ENCODE assay signal across 1 cellular context in genomic region chr1:222618001-222618879, GRCh38.
A peak's percentile ranks its signal among the peaks of the same experiment; 100 is the strongest.
TF ChIP-seq lines count a peak whose summit lies in the region.

A gene with protein sequence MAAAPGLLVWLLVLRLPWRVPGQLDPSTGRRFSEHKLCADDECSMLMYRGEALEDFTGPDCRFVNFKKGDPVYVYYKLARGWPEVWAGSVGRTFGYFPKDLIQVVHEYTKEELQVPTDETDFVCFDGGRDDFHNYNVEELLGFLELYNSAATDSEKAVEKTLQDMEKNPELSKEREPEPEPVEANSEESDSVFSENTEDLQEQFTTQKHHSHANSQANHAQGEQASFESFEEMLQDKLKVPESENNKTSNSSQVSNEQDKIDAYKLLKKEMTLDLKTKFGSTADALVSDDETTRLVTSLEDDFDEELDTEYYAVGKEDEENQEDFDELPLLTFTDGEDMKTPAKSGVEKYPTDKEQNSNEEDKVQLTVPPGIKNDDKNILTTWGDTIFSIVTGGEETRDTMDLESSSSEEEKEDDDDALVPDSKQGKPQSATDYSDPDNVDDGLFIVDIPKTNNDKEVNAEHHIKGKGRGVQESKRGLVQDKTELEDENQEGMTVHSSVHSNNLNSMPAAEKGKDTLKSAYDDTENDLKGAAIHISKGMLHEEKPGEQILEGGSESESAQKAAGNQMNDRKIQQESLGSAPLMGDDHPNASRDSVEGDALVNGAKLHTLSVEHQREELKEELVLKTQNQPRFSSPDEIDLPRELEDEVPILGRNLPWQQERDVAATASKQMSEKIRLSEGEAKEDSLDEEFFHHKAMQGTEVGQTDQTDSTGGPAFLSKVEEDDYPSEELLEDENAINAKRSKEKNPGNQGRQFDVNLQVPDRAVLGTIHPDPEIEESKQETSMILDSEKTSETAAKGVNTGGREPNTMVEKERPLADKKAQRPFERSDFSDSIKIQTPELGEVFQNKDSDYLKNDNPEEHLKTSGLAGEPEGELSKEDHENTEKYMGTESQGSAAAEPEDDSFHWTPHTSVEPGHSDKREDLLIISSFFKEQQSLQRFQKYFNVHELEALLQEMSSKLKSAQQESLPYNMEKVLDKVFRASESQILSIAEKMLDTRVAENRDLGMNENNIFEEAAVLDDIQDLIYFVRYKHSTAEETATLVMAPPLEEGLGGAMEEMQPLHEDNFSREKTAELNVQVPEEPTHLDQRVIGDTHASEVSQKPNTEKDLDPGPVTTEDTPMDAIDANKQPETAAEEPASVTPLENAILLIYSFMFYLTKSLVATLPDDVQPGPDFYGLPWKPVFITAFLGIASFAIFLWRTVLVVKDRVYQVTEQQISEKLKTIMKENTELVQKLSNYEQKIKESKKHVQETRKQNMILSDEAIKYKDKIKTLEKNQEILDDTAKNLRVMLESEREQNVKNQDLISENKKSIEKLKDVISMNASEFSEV (N-terminal part only) (plus strand): TSS chr1:222618097. CDS start chr1:222618111, 14 bp downstream.

TF ChIP-seq in HepG2, 621 proteins besides CTCF, POLR2A, EP300 and RAD21 (continued from another document and continues in another):
- TF ChIP-seq, protein P1, sequence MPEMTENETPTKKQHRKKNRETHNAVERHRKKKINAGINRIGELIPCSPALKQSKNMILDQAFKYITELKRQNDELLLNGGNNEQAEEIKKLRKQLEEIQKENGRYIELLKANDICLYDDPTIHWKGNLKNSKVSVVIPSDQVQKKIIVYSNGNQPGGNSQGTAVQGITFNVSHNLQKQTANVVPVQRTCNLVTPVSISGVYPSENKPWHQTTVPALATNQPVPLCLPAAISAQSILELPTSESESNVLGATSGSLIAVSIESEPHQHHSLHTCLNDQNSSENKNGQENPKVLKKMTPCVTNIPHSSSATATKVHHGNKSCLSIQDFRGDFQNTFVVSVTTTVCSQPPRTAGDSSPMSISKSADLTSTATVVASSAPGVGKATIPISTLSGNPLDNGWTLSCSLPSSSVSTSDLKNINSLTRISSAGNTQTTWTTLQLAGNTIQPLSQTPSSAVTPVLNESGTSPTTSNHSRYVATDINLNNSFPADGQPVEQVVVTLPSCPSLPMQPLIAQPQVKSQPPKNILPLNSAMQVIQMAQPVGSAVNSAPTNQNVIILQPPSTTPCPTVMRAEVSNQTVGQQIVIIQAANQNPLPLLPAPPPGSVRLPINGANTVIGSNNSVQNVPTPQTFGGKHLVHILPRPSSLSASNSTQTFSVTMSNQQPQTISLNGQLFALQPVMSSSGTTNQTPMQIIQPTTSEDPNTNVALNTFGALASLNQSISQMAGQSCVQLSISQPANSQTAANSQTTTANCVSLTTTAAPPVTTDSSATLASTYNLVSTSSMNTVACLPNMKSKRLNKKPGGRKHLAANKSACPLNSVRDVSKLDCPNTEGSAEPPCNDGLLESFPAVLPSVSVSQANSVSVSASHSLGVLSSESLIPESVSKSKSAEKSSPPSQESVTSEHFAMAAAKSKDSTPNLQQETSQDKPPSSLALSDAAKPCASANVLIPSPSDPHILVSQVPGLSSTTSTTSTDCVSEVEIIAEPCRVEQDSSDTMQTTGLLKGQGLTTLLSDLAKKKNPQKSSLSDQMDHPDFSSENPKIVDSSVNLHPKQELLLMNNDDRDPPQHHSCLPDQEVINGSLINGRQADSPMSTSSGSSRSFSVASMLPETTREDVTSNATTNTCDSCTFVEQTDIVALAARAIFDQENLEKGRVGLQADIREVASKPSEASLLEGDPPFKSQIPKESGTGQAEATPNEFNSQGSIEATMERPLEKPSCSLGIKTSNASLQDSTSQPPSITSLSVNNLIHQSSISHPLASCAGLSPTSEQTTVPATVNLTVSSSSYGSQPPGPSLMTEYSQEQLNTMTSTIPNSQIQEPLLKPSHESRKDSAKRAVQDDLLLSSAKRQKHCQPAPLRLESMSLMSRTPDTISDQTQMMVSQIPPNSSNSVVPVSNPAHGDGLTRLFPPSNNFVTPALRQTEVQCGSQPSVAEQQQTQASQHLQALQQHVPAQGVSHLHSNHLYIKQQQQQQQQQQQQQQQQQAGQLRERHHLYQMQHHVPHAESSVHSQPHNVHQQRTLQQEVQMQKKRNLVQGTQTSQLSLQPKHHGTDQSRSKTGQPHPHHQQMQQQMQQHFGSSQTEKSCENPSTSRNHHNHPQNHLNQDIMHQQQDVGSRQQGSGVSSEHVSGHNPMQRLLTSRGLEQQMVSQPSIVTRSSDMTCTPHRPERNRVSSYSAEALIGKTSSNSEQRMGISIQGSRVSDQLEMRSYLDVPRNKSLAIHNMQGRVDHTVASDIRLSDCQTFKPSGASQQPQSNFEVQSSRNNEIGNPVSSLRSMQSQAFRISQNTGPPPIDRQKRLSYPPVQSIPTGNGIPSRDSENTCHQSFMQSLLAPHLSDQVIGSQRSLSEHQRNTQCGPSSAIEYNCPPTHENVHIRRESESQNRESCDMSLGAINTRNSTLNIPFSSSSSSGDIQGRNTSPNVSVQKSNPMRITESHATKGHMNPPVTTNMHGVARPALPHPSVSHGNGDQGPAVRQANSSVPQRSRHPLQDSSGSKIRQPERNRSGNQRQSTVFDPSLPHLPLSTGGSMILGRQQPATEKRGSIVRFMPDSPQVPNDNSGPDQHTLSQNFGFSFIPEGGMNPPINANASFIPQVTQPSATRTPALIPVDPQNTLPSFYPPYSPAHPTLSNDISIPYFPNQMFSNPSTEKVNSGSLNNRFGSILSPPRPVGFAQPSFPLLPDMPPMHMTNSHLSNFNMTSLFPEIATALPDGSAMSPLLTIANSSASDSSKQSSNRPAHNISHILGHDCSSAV (CRISPR knock-in tag; IDR thresholded peaks at IDR 0.05; ENCODE audit: borderline replicate concordance): no peak
- TF ChIP-seq EEA1 (CRISPR knock-in tag; IDR thresholded peaks at IDR 0.05; ENCODE audit: borderline replicate concordance) (no peak), BCL6 (CRISPR knock-in tag; IDR thresholded peaks at IDR 0.05) (no peak), ZNF33B (CRISPR knock-in tag; IDR thresholded peaks at IDR 0.05) (no peak), CBFB (CRISPR knock-in tag; IDR thresholded peaks at IDR 0.05) (no peak), ZNF430 (CRISPR knock-in tag; IDR thresholded peaks at IDR 0.05) (0 out of 2 replicates have a peak, but pooled peaks have one; percentile 36), MEIS2 (CRISPR knock-in tag; IDR thresholded peaks at IDR 0.05) (peak; percentile 74; the same call in 1 of the 2 replicates), ZNF292 (CRISPR knock-in tag; IDR thresholded peaks at IDR 0.05; ENCODE audit: borderline replicate concordance, low read depth) (no peak), YY1 (IDR thresholded peaks at IDR 0.05; ENCODE audit: insufficient read depth, insufficient replicate concordance, low read depth, low read length) (peak; percentile 95), TOPORS (CRISPR knock-in tag; IDR thresholded peaks at IDR 0.05) (no peak), SMAD1 (CRISPR knock-in tag; IDR thresholded peaks at IDR 0.05; ENCODE audit: borderline replicate concordance, low read depth) (no peak), HOXD1 (CRISPR knock-in tag; IDR thresholded peaks at IDR 0.05) (0 out of 2 replicates have a peak, but pooled peaks have one; percentile 23), ZNF749 (CRISPR knock-in tag; IDR thresholded peaks at IDR 0.05; ENCODE audit: borderline replicate concordance) (0 out of 2 replicates have a peak, but pooled peaks have one; percentile 57), ZNF326 (CRISPR knock-in tag; IDR thresholded peaks at IDR 0.05; ENCODE audit: borderline replicate concordance) (no peak), PBX2 (CRISPR knock-in tag; IDR thresholded peaks at IDR 0.05) (no peak), ZNF276 (CRISPR knock-in tag; IDR thresholded peaks at IDR 0.05; ENCODE audit: low read depth) (0 out of 2 replicates have a peak, but pooled peaks have one; percentile 34), SP2 (CRISPR knock-in tag; IDR thresholded peaks at IDR 0.05) (no peak), NFKB2 (CRISPR knock-in tag; IDR thresholded peaks at IDR 0.05; ENCODE audit: borderline replicate concordance) (peak; percentile 5; the same call in 1 of the 2 replicates), ZKSCAN8 (CRISPR knock-in tag; IDR thresholded peaks at IDR 0.05; ENCODE audit: borderline replicate concordance) (no peak), HOXA5 (CRISPR knock-in tag; IDR thresholded peaks at IDR 0.05) (0 out of 2 replicates have a peak, but pooled peaks have one; percentile 37), ZBTB42 (CRISPR knock-in tag; IDR thresholded peaks at IDR 0.05) (no peak), NPAS2 (CRISPR knock-in tag; IDR thresholded peaks at IDR 0.05; ENCODE audit: borderline replicate concordance) (no peak), ZBTB7A (CRISPR knock-in tag; IDR thresholded peaks at IDR 0.05) (no peak), ZNF572 (CRISPR knock-in tag; IDR thresholded peaks at IDR 0.05) (no peak), MYC (CRISPR knock-in tag; IDR thresholded peaks at IDR 0.05; ENCODE audit: borderline replicate concordance) (peak; percentile 55; the same call in 1 of the 2 replicates), PLSCR1 (CRISPR knock-in tag; IDR thresholded peaks at IDR 0.05; ENCODE audit: borderline replicate concordance) (no peak), ZNF414 (CRISPR knock-in tag; IDR thresholded peaks at IDR 0.05) (no peak)
- TF ChIP-seq, protein P2, sequence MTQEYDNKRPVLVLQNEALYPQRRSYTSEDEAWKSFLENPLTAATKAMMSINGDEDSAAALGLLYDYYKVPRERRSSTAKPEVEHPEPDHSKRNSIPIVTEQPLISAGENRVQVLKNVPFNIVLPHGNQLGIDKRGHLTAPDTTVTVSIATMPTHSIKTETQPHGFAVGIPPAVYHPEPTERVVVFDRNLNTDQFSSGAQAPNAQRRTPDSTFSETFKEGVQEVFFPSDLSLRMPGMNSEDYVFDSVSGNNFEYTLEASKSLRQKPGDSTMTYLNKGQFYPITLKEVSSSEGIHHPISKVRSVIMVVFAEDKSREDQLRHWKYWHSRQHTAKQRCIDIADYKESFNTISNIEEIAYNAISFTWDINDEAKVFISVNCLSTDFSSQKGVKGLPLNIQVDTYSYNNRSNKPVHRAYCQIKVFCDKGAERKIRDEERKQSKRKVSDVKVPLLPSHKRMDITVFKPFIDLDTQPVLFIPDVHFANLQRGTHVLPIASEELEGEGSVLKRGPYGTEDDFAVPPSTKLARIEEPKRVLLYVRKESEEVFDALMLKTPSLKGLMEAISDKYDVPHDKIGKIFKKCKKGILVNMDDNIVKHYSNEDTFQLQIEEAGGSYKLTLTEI (CRISPR knock-in tag; conservative IDR thresholded peaks at IDR 0.05): no peak
- TF ChIP-seq, protein P3, sequence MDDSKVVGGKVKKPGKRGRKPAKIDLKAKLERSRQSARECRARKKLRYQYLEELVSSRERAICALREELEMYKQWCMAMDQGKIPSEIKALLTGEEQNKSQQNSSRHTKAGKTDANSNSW (CRISPR knock-in tag; IDR thresholded peaks at IDR 0.05; ENCODE audit: borderline replicate concordance): no peak
- TF ChIP-seq, protein P4, sequence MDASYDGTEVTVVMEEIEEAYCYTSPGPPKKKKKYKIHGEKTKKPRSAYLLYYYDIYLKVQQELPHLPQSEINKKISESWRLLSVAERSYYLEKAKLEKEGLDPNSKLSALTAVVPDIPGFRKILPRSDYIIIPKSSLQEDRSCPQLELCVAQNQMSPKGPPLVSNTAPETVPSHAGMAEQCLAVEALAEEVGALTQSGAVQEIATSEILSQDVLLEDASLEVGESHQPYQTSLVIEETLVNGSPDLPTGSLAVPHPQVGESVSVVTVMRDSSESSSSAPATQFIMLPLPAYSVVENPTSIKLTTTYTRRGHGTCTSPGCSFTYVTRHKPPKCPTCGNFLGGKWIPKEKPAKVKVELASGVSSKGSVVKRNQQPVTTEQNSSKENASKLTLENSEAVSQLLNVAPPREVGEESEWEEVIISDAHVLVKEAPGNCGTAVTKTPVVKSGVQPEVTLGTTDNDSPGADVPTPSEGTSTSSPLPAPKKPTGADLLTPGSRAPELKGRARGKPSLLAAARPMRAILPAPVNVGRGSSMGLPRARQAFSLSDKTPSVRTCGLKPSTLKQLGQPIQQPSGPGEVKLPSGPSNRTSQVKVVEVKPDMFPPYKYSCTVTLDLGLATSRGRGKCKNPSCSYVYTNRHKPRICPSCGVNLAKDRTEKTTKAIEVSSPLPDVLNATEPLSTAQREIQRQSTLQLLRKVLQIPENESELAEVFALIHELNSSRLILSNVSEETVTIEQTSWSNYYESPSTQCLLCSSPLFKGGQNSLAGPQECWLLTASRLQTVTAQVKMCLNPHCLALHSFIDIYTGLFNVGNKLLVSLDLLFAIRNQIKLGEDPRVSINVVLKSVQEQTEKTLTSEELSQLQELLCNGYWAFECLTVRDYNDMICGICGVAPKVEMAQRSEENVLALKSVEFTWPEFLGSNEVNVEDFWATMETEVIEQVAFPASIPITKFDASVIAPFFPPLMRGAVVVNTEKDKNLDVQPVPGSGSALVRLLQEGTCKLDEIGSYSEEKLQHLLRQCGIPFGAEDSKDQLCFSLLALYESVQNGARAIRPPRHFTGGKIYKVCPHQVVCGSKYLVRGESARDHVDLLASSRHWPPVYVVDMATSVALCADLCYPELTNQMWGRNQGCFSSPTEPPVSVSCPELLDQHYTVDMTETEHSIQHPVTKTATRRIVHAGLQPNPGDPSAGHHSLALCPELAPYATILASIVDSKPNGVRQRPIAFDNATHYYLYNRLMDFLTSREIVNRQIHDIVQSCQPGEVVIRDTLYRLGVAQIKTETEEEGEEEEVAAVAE (CRISPR knock-in tag; IDR thresholded peaks at IDR 0.05; ENCODE audit: borderline replicate concordance): no peak; the same call in 1 of the 2 replicates
